ENCODE assay signal across 14 cellular contexts in the genomic region with DNA sequence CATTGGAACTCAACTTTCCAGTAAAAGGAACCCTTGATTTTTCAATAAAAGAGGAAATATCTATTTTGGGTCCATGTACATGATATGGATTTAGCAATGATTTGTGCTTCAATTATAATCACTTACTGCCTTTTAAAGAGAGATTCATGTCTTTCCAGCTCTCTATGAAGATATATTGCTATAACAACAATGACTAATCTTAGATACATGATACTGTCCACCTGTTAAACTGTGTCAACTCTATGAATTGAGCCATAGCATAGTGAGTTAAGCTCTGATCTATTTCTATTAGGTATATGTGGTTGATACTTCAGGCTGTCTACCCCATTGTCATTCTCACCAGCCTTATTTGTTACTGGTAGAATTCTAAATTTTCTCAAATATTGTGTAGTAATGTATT.
"Had no signal": no experiment of that assay in that cellular context is flagged by ENCODE, and none has a peak within 500 bp of the region (broad histone marks: within the 10 kb centered on the region; RNA-seq: fewer than 3 reads in every experiment).

No MANE protein-coding gene starts in this region.

- FAIRE-seq: astrocyte, kidney, TTC549 had no signal

- DNase-seq: activated CD4-positive, alpha-beta memory T cell treated with anti-CD3 and anti-CD28 coated beads, Interleukin-2, amount 10 ng/mL, durations not matched to agents 7 days and 5 days; activated CD4-positive, alpha-beta T cell treated with anti-CD3 and anti-CD28 coated beads for 4 hours; activated naive CD4-positive, alpha-beta T cell treated with anti-CD3 and anti-CD28 coated beads, Interleukin-2, amount 50 U/mL, for 16 hours; activated T-cell treated with anti-CD3 and anti-CD28 coated beads, Interleukin-2, amount 50 U/mL, for 24 hours; dorsolateral prefrontal cortex; kidney; left lung; naive thymus-derived CD8-positive, alpha-beta T cell; stimulated activated CD4-positive, alpha-beta T cell treated with anti-CD3 and anti-CD28 coated beads, Interleukin-12 subunit alpha, Interleukin-12 subunit beta, amount 100 ng/mL, for 4 hours; stimulated activated CD4-positive, alpha-beta T cell treated with anti-CD3 and anti-CD28 coated beads, Interleukin-2, amount 100 ng/mL, for 24 hours had no signal

- H3K36me3 ChIP-seq: cardiac muscle cell, left lung had no signal

- ATAC-seq: left lung; naive thymus-derived CD8-positive, alpha-beta T cell; WTC11 had no signal

- H3K4me3 ChIP-seq: cardiac muscle cell, dorsolateral prefrontal cortex, left lung had no signal
